Comparison of ENCODE assay signal across 1 cellular context in the genomic region with DNA sequence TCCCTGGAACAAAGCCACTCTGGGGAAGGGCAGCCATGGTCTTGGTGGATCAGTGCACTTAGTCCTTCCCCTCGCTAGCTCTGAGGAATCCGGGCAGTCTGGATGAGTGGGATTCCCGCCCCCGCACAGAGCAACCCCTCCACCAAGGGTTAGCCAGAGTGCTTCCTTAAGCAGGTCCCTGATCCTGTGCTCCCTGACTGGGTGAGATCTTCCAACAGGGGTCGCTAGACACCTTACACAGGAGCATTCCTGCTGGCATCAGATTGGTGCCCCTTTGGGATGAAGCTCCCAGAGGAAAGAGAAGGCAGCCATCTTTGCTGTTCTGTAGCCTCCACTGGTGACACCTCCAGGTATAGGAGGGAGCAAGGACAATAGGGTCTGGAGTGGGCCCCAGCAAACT.
TF ChIP-seq lines count a peak whose summit lies in the region.

No MANE protein-coding gene starts in this region.

TF ChIP-seq in K562, 482 proteins besides CTCF, POLR2A, EP300 and RAD21 (continued from another document):
- no peak for TF ChIP-seq NR2C2 (CRISPR knock-in tag; IDR thresholded peaks at IDR 0.05)
- TF ChIP-seq NR2C2 (tag; IDR thresholded peaks at IDR 0.05): no peak
- peak; percentile 24; the same call in 1 of the 2 replicates for TF ChIP-seq ZNF263 (CRISPR knock-in tag; IDR thresholded peaks at IDR 0.05; ENCODE audit: borderline replicate concordance)
